In genomic region chr3:44235604-44236484, GRCh38 we compare ENCODE assay signal across 8 cellular contexts. TPM values are rescaled to one million over a fixed set of nuclear protein-coding genes. Genes with fewer than 3 reads are reported as not detected.
DNase-seq lines count a peak whose midpoint lies in the region; ATAC-seq and TF ChIP-seq lines count a peak whose summit lies in the region.

No MANE protein-coding gene starts in this region.

- no peak overlapping the region for H2AFZ ChIP-seq in IMR-90 (replicated peaks; ENCODE audit: low read length, poor library complexity)

- peak; percentile 78 for TF ChIP-seq CTCF in IMR-90 (conservative IDR thresholded peaks at IDR 0.05; ENCODE audit: low read depth, low read length)
- TF ChIP-seq CTCF in neutrophil (IDR thresholded peaks at IDR 0.05) = peak; percentile 34
- peak; percentile 57 to 74 for TF ChIP-seq CTCF in suprapubic skin (IDR thresholded peaks at IDR 0.05)

- no peak overlapping the region for H3K18ac ChIP-seq in IMR-90 (ENCODE audit: low read depth, low read length)

- H4K8ac ChIP-seq in IMR-90 (ENCODE audit: low read depth in 2 of 2, low read length in 2 of 2) = no peak overlapping the region

- no peak overlapping the region for H4K5ac ChIP-seq in IMR-90 (ENCODE audit: low read depth, low read length)

- dilution Hi-C loops in IMR-90 (cut with HindIII; ENCODE audit: low sequenced_read_pairs, unreplicated experiment) = no loop called here

- POLR2A ChIA-PET in IMR-90 (lab: Charles Lee; ENCODE audit: unreplicated experiment) = no interaction called here

- no peaks in the 10 kb centered on the region for H3K9me1 ChIP-seq in IMR-90 (ENCODE audit: insufficient read depth, low read length)

- H2BK5ac ChIP-seq in IMR-90 (ENCODE audit: low read depth, low read length, poor library complexity, severe bottlenecking) = no peak overlapping the region

- TF ChIP-seq RAD21 in IMR-90 (IDR thresholded peaks at IDR 0.05; ENCODE audit: low read length) = peak; percentile 34

- in situ Hi-C loops in IMR-90 (cut with MboI; ENCODE audit: low sequenced_read_pairs) = no loop called here

- no peak for TF ChIP-seq EP300 in suprapubic skin (IDR thresholded peaks at IDR 0.05)

- CTCF ChIA-PET in IMR-90 (lab: Yijun Ruan, JAX) = interaction anchor here (0.9 kb wide), 1 partner anchor 11 kb away, joined by 3 read pairs; no protein-coding TSS in a partner anchor

- H2BK120ac ChIP-seq in IMR-90 (ENCODE audit: low read depth, low read length) = no peak overlapping the region

- no peak overlapping the region for H2AK5ac ChIP-seq in IMR-90 (ENCODE audit: low read depth, low read length)

- no peak overlapping the region for H4K91ac ChIP-seq in IMR-90 (ENCODE audit: insufficient read depth, low read depth, low read length)

- H3K14ac ChIP-seq in IMR-90 (replicated peaks; ENCODE audit: low read depth, low read length) = no peak overlapping the region

- H3K4me1 ChIP-seq in IMR-90 (ENCODE audit: control insufficient read depth, insufficient read depth, low read length) = no peaks in the 10 kb centered on the region
- H3K4me1 ChIP-seq in neutrophil (ENCODE audit: control insufficient read depth in 1 of 2, insufficient read depth in 1 of 2, low read depth in 1 of 2, low read length in 1 of 2) = peaks cover 0 to 6% of the 10 kb centered on the region in 2 experiments
- H3K4me1 ChIP-seq in suprapubic skin = no peaks in the 10 kb centered on the region

- H3K79me1 ChIP-seq in IMR-90 (ENCODE audit: low read depth in 1 of 2, low read length in 2 of 2) = no peaks in the 10 kb centered on the region

- no peak overlapping the region for H3K9ac ChIP-seq in IMR-90 (ENCODE audit: low read depth, low read length)

- no peak overlapping the region for H2AK9ac ChIP-seq in IMR-90 (replicated peaks; ENCODE audit: low read depth, low read length, poor library complexity)

- H2BK20ac ChIP-seq in IMR-90 (ENCODE audit: low read depth, low read length) = no peak overlapping the region

- H3K23ac ChIP-seq in IMR-90 (ENCODE audit: low read depth, low read length) = no peak overlapping the region

- DNase-seq in NCI-H2081 (lab: John Stamatoyannopoulos, UW) (peak; percentile 4 to 50), NCI-H2081 treated with DMSO at 0.1 percent for 48 hours (lab: John Stamatoyannopoulos, UW) (no peak), IMR-90 (peak; percentile 85), RPMI7951 (ENCODE audit: low read depth) (peak; percentile 82), foreskin melanocyte (peak; percentile 46), suprapubic skin (ENCODE audit: low spot score in 2 of 2) (peak; percentile 67 to 81)
- DNase-seq in activated effector memory CD4-positive, alpha-beta T cell treated with anti-CD3 and anti-CD28 coated beads, Interleukin-2, amount 50 U/mL, for 16 hours = peak; percentile 81

- H3K4ac ChIP-seq in IMR-90 (ENCODE audit: low read depth, low read length) = no peak overlapping the region

- no peaks in the 10 kb centered on the region for H3K27me3 ChIP-seq in IMR-90 (ENCODE audit: control insufficient read depth, insufficient read depth, low read length)
- no peaks in the 10 kb centered on the region for H3K27me3 ChIP-seq in neutrophil
- H3K27me3 ChIP-seq in suprapubic skin = no peaks in the 10 kb centered on the region

- ATAC-seq in IMR-90 (ENCODE audit: low read depth) = peak; percentile 94

- BruUV-seq in IMR-90 (replicated peaks; lab: Mats Ljungman, UMichigan) = no TSS peak

- H3K36me3 ChIP-seq in IMR-90 (ENCODE audit: control insufficient read depth, insufficient read depth, low read length) (no peaks in the 10 kb centered on the region), neutrophil (no peaks in the 10 kb centered on the region), suprapubic skin (no peaks in the 10 kb centered on the region)

- intact Hi-C loops in IMR-90 (cut with micrococcal nuclease) = loop anchor here (1.0 kb wide), 1 partner anchor 692 kb away; no protein-coding TSS in a partner anchor

- no peaks in the 10 kb centered on the region for H4K20me1 ChIP-seq in IMR-90 (ENCODE audit: insufficient read depth, low read length)

- WGBS in IMR-90 (ENCODE audit: extremely low coverage in 2 of 2, insufficient read length in 1 of 2), 2 experiments = 40% methylated on average over 1 of the region's 16 CpGs; no CpG with 5 or more reads in 1 of the 2 experiments
- 38% methylated on average over 16 of the region's 16 CpGs for WGBS in suprapubic skin

- no peaks in the 10 kb centered on the region for H3K9me3 ChIP-seq in IMR-90 (ENCODE audit: control insufficient read depth, insufficient read depth, low read length)
- no peaks in the 10 kb centered on the region for H3K9me3 ChIP-seq in neutrophil
- no peaks in the 10 kb centered on the region for H3K9me3 ChIP-seq in suprapubic skin

- TF ChIP-seq POLR2A in IMR-90 (IDR thresholded peaks at IDR 0.05; ENCODE audit: low read depth, low read length) = no peak
- TF ChIP-seq POLR2A in suprapubic skin (IDR thresholded peaks at IDR 0.05) = no peak

- H3K4me3 ChIP-seq in IMR-90 (ENCODE audit: insufficient read depth, low read depth, low read length) (no peak overlapping the region), neutrophil (ENCODE audit: low read depth in 1 of 2, low read length in 1 of 2) (no peak overlapping the region), suprapubic skin (no peak overlapping the region)

- no peak overlapping the region for H3K56ac ChIP-seq in IMR-90 (ENCODE audit: extremely low read depth, insufficient read depth, low read length)

- H3K4me2 ChIP-seq in IMR-90 (ENCODE audit: low read depth, low read length) = no peak overlapping the region

- H3K27ac ChIP-seq in IMR-90 (ENCODE audit: insufficient read depth, low read length) (no peak overlapping the region), neutrophil (no peak overlapping the region), suprapubic skin (no peak overlapping the region)

- no peak overlapping the region for H2BK15ac ChIP-seq in IMR-90 (ENCODE audit: low read depth, low read length)

TF ChIP-seq in IMR-90, 13 proteins besides CTCF, POLR2A, EP300 and RAD21:
- TF ChIP-seq SMC3 (IDR thresholded peaks at IDR 0.05; ENCODE audit: low read depth, low read length) (peak; percentile 53), CHD1 (IDR thresholded peaks at IDR 0.05; ENCODE audit: low read depth, low read length) (no peak), RCOR1 (IDR thresholded peaks at IDR 0.05; ENCODE audit: insufficient replicate concordance, low read length) (no peak), RFX5 (IDR thresholded peaks at IDR 0.05; ENCODE audit: low read depth, low read length) (no peak), MAFK (IDR thresholded peaks at IDR 0.05; ENCODE audit: low read depth, low read length) (no peak), CEBPB (IDR thresholded peaks at IDR 0.05; ENCODE audit: low read depth, low read length) (peak; percentile 66), USF2 (IDR thresholded peaks at IDR 0.05; ENCODE audit: low read depth, low read length) (no peak), ELK1 (IDR thresholded peaks at IDR 0.05; ENCODE audit: borderline replicate concordance, low read depth, low read length) (no peak), MXI1 (IDR thresholded peaks at IDR 0.05; ENCODE audit: borderline replicate concordance, low read depth, low read length) (no peak), MAZ (IDR thresholded peaks at IDR 0.05; ENCODE audit: borderline replicate concordance, low read depth, low read length) (no peak), BHLHE40 (IDR thresholded peaks at IDR 0.05; ENCODE audit: low read depth, low read length) (peak; percentile 33; the same call in 1 of the 2 replicates), NFE2L2 (IDR thresholded peaks at IDR 0.05; ENCODE audit: low read depth, low read length) (no peak), FOS (IDR thresholded peaks at IDR 0.05; ENCODE audit: low read depth, low read length) (peak; percentile 96)
TF ChIP-seq in IMR-90: peak in this region for 4.

RNA-seq across cellular contexts. Expression of gene TOPAZ1, which starts 5.8 kb away (rescaled TPM):
- total RNA-seq in IMR-90 (2012; rRNA removed) (not detected in 2 replicates), suprapubic skin (not detected)
- polyA plus RNA-seq in IMR-90 (2012; rRNA removed) = not detected in 2 replicates
- not detected in 2 replicates for polyA plus RNA-seq in IMR-90 (2012; cell fraction: cytosol; rRNA removed)
- not detected in 2 replicates for polyA plus RNA-seq in IMR-90 (2012; cell fraction: nucleus; rRNA removed; ENCODE audit: low replicate concordance)
- total RNA-seq in RPMI7951 (2014; rRNA removed; shearing (Covaris generic)) = not detected in 2 replicates
